1 cellular context compared by ENCODE assay signal in the genomic region with DNA sequence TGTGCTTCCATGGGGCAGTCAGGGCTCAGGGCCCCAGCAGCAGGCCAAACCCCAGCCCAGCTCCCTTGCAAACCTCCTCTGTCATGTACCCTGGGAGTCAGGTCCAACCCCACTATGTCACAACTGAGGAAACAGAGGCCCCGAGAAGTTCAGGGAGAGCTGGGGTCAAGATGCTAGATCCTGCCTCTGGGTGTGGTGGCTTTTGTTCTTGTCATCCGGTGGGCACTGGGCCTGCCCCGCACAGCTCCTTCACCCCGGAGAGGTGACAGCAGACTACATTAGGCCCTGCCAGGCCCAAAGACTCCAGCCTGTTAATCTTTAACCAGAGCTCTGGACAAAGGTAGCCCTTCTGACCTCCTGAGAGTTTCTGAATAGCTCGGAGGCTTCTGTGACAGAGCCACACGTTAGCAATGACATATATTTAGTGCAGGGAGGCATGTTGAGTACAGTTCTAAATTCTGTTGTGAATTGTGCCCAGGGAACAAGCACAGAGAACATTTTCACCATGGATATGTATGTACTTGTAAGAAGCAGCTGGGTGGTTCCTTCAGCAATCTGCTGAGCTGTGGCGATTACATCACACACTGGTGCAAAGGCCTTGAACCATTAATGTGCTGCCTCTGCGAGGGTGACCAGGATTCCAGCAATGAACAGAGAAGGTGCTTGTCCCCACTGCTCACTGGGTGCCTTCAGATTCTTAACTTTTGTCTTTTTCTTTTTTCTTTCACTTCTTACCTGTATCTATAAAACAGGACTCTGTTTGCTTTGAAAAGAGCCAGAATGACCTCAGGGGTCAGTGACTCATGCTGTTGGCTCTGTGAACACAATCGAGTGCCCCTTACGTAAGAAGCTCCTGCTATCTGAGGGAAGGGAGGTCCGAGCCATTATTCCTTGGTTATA.
TF ChIP-seq lines count a peak whose summit lies in the region.

No MANE protein-coding gene starts in this region.

TF ChIP-seq in HepG2, 621 proteins besides CTCF, POLR2A, EP300 and RAD21 (continued from another document and continues in another):
- TF ChIP-seq, protein P1, sequence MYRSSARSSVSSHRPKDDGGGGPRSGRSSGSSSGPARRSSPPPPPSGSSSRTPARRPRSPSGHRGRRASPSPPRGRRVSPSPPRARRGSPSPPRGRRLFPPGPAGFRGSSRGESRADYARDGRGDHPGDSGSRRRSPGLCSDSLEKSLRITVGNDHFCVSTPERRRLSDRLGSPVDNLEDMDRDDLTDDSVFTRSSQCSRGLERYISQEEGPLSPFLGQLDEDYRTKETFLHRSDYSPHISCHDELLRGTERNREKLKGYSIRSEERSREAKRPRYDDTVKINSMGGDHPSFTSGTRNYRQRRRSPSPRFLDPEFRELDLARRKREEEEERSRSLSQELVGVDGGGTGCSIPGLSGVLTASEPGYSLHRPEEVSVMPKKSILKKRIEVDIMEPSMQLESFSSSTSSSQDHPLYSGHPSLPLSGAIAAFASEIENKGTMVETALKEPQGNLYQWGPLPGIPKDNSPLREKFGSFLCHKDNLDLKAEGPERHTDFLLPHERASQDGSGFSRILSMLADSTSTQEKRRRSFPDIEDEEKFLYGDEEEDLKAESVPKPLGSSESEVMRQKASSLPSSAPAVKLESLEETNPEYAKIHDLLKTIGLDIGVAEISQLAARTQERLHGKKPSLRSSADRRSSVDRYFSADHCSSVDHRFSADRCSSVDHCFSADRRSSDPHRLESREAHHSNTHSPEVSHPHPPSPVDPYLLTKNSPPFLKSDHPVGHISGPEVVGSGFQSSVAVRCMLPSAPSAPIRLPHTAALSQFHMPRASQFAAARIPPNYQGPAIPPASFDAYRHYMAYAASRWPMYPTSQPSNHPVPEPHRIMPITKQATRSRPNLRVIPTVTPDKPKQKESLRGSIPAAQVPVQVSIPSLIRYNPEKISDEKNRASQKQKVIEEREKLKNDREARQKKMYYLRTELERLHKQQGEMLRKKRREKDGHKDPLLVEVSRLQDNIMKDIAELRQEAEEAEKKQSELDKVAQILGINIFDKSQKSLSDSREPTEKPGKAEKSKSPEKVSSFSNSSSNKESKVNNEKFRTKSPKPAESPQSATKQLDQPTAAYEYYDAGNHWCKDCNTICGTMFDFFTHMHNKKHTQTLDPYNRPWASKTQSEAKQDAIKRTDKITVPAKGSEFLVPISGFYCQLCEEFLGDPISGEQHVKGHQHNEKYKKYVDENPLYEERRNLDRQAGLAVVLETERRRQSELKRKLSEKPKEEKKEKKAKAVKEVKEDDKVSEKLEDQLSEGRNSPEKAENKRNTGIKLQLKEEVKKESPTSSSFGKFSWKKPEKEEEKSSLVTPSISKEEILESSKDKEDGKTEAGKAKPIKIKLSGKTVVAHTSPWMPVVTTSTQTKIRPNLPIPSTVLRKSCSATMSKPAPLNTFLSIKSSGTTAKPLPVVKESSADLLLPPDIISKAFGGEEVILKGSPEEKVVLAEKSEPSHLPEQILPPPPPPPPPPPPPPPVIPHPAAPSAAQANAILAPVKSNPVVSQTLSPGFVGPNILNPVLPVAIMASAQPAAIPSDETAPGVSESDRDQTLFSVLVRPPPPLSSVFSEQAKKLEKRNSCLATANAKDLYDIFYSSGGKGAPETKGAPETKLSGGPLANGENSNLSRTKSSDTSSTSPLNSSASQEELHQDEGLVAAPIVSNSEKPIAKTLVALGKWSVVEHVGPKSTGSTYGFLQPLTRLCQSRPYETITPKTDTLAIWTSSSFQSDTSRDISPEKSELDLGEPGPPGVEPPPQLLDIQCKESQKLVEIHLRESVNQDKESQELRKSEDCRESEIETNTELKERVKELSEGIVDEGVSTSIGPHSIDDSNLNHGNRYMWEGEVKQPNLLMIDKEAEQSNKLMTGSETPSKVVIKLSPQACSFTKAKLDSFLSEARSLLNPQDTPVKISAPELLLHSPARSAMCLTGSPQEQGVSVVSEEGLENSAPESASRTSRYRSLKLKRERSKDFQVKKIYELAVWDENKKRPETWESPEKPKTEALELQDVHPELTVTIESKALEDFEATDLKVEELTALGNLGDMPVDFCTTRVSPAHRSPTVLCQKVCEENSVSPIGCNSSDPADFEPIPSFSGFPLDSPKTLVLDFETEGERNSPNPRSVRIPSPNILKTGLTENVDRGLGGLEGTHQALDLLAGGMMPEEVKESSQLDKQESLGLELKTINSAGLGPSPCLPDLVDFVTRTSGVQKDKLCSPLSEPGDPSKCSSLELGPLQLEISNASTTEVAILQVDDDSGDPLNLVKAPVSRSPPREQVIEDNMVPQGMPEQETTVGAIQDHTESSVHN (CRISPR knock-in tag; IDR thresholded peaks at IDR 0.05) = no peak; the same call in 1 of the 2 replicates
- no peak for TF ChIP-seq PCBP1 (IDR thresholded peaks at IDR 0.05; ENCODE audit: borderline replicate concordance, low read depth, low read length)
- TF ChIP-seq ZNF44 (CRISPR knock-in tag; IDR thresholded peaks at IDR 0.05) = peak; percentile 91; the same call in 1 of the 2 replicates
- no peak for TF ChIP-seq ATAD3A (CRISPR knock-in tag; IDR thresholded peaks at IDR 0.05)
- TF ChIP-seq SRY (CRISPR knock-in tag; IDR thresholded peaks at IDR 0.05) = 0 out of 2 replicates have a peak, but pooled peaks have one; percentile 11
- no peak for TF ChIP-seq RORA (CRISPR knock-in tag; IDR thresholded peaks at IDR 0.05)
- peak; percentile 80; the same call in 1 of the 2 replicates for TF ChIP-seq MEIS1 (CRISPR knock-in tag; IDR thresholded peaks at IDR 0.05; ENCODE audit: borderline replicate concordance)
- TF ChIP-seq THAP11 (CRISPR knock-in tag; IDR thresholded peaks at IDR 0.05) = peak; percentile 40; the same call in 1 of the 2 replicates
- no peak for TF ChIP-seq PTBP1 (IDR thresholded peaks at IDR 0.05; ENCODE audit: low read depth, low read length, poor library complexity, severe bottlenecking)
- TF ChIP-seq MAFG (CRISPR knock-in tag; IDR thresholded peaks at IDR 0.05) = no peak
- peak; percentile 96 for TF ChIP-seq FOSL1 (CRISPR knock-in tag; IDR thresholded peaks at IDR 0.05; ENCODE audit: borderline replicate concordance)
- TF ChIP-seq SKI (IDR thresholded peaks at IDR 0.05; ENCODE audit: partially characterized antibody) = no peak
- peak; percentile 59 for TF ChIP-seq ZGPAT (CRISPR knock-in tag; IDR thresholded peaks at IDR 0.05)
- TF ChIP-seq ZZZ3 (CRISPR knock-in tag; IDR thresholded peaks at IDR 0.05; ENCODE audit: borderline replicate concordance) = 0 out of 2 replicates have a peak, but pooled peaks have one; percentile 31
- TF ChIP-seq STAG1 (CRISPR knock-in tag; IDR thresholded peaks at IDR 0.05) = 0 out of 2 replicates have a peak, but pooled peaks have one; percentile 25
- peak; percentile 75; the same call in 1 of the 2 replicates for TF ChIP-seq ZFP91 (CRISPR knock-in tag; IDR thresholded peaks at IDR 0.05; ENCODE audit: borderline replicate concordance)
- no peak for TF ChIP-seq REXO4 (CRISPR knock-in tag; IDR thresholded peaks at IDR 0.05; ENCODE audit: borderline replicate concordance)
- peak; percentile 19; the same call in 1 of the 2 replicates for TF ChIP-seq MEF2D (CRISPR knock-in tag; IDR thresholded peaks at IDR 0.05)
- TF ChIP-seq KDM5B (CRISPR knock-in tag; IDR thresholded peaks at IDR 0.05; ENCODE audit: borderline replicate concordance) = peak; percentile 79; the same call in 1 of the 2 replicates
- no peak for TF ChIP-seq BHLHE40 (IDR thresholded peaks at IDR 0.05; ENCODE audit: low read length)
- no peak for TF ChIP-seq HOXA7 (CRISPR knock-in tag; IDR thresholded peaks at IDR 0.05)
- TF ChIP-seq RNF2 (conservative IDR thresholded peaks at IDR 0.05; ENCODE audit: low read depth) = no peak
- TF ChIP-seq BCL6 (CRISPR knock-in tag; IDR thresholded peaks at IDR 0.05) = peak; percentile 81
- TF ChIP-seq ZEB1 (IDR thresholded peaks at IDR 0.05; ENCODE audit: insufficient replicate concordance, low read depth) = peak; percentile 83
- no peak for TF ChIP-seq JDP2 (CRISPR knock-in tag; IDR thresholded peaks at IDR 0.05; ENCODE audit: borderline replicate concordance)
- no peak for TF ChIP-seq ZNF251 (CRISPR knock-in tag; IDR thresholded peaks at IDR 0.05)
- TF ChIP-seq ZNF768 (CRISPR knock-in tag; IDR thresholded peaks at IDR 0.05) = peak; percentile 42; the same call in 1 of the 2 replicates
- no peak for TF ChIP-seq ZFP36L2 (CRISPR knock-in tag; IDR thresholded peaks at IDR 0.05)
- 0 out of 2 replicates have a peak, but pooled peaks have one; percentile 60 for TF ChIP-seq ZNF569 (CRISPR knock-in tag; IDR thresholded peaks at IDR 0.05; ENCODE audit: borderline replicate concordance)
- TF ChIP-seq, protein P2, sequence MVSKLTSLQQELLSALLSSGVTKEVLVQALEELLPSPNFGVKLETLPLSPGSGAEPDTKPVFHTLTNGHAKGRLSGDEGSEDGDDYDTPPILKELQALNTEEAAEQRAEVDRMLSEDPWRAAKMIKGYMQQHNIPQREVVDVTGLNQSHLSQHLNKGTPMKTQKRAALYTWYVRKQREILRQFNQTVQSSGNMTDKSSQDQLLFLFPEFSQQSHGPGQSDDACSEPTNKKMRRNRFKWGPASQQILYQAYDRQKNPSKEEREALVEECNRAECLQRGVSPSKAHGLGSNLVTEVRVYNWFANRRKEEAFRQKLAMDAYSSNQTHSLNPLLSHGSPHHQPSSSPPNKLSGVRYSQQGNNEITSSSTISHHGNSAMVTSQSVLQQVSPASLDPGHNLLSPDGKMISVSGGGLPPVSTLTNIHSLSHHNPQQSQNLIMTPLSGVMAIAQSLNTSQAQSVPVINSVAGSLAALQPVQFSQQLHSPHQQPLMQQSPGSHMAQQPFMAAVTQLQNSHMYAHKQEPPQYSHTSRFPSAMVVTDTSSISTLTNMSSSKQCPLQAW (CRISPR knock-in tag; IDR thresholded peaks at IDR 0.05) = peak; percentile 91
- TF ChIP-seq THAP9 (CRISPR knock-in tag; IDR thresholded peaks at IDR 0.05; ENCODE audit: borderline replicate concordance) = peak; percentile 63; the same call in 1 of the 2 replicates
- TF ChIP-seq ZNF563 (CRISPR knock-in tag; IDR thresholded peaks at IDR 0.05) = no peak
- TF ChIP-seq, protein P3, sequence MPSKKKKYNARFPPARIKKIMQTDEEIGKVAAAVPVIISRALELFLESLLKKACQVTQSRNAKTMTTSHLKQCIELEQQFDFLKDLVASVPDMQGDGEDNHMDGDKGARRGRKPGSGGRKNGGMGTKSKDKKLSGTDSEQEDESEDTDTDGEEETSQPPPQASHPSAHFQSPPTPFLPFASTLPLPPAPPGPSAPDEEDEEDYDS (CRISPR knock-in tag; IDR thresholded peaks at IDR 0.05) = peak; percentile 70
- TF ChIP-seq, protein P4, sequence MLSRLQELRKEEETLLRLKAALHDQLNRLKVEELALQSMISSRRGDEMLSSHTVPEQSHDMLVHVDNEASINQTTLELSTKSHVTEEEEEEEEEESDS (CRISPR knock-in tag; IDR thresholded peaks at IDR 0.05; ENCODE audit: borderline replicate concordance) = 0 out of 2 replicates have a peak, but pooled peaks have one; percentile 34
- TF ChIP-seq ETV6 (CRISPR knock-in tag; conservative IDR thresholded peaks at IDR 0.05) = no peak
- TF ChIP-seq HIC2 (CRISPR knock-in tag; IDR thresholded peaks at IDR 0.05; ENCODE audit: low read depth) = peak; percentile 82
